In genomic region chr2:135732561-135732960, GRCh38 we compare ENCODE assay signal across 24 cellular contexts. TPM values are rescaled to one million over a fixed set of nuclear protein-coding genes. Genes with fewer than 3 reads are reported as not detected.
A peak's percentile ranks its signal among the peaks of the same experiment; 100 is the strongest.
DNase-seq lines count a peak whose midpoint lies in the region; ATAC-seq, FAIRE-seq and TF ChIP-seq lines count a peak whose summit lies in the region.
"Had no signal": no experiment of that assay in that cellular context is flagged by ENCODE, and none has a peak within 500 bp of the region (broad histone marks: within the 10 kb centered on the region; RNA-seq: fewer than 3 reads in every experiment).

No MANE protein-coding gene starts in this region.

- peak overlapping the region; percentile 72 for H2AFZ ChIP-seq in H1 (ENCODE audit: low read length)

- no peaks in the 10 kb centered on the region for H3K79me2 ChIP-seq in H1 (ENCODE audit: control insufficient read depth in 1 of 2, insufficient read depth in 2 of 2, low read length in 2 of 2)

- H3K23me2 ChIP-seq in H1 (ENCODE audit: low read depth, low read length), result no peaks in the 10 kb centered on the region

- no peak overlapping the region for H2BK12ac ChIP-seq in H1 (ENCODE audit: low read depth, low read length)

- DNase-seq in H1 (ENCODE audit: low read depth in 1 of 2, low spot score in 2 of 2) (no peak), NCI-H524 treated with DMSO at 0.1 percent for 48 hours (lab: John Stamatoyannopoulos, UW) (no peak), heart left ventricle (no peak)
- no peak for DNase-seq in stimulated activated naive CD8-positive, alpha-beta T cell treated with anti-CD3 and anti-CD28 coated beads, Interleukin-15, Interleukin-2, amounts not matched to agents 100 U/mL and 50 U/mL, for 24 hours
- DNase-seq in stimulated activated CD4-positive, alpha-beta T cell treated with anti-CD3 and anti-CD28 coated beads, Interleukin-4, amount 100 ng/mL, for 4 hours, result no peak
- DNase-seq: C1 segment of cervical spinal cord; Caco-2; CD4-positive, alpha-beta memory T cell; EL; GDM1; NCI-H1105 treated with DMSO at 0.1 percent for 48 hours; NCI-H146; NCI-H1930; NCI-H2107; NCI-H524; NCI-H774; SIG-M5 had no signal

- H4K91ac ChIP-seq in H1 (replicated peaks; ENCODE audit: insufficient read length, low read length), result no peak overlapping the region

- no peak for TF ChIP-seq RAD21 in H1 (IDR thresholded peaks at IDR 0.05 in 1 of 2, conservative IDR thresholded peaks at IDR 0.05 in 1 of 2; ENCODE audit: low read depth in 2 of 2, low read length in 2 of 2)

- no peak overlapping the region for H2BK20ac ChIP-seq in H1 (ENCODE audit: low read length)

- H3K4me2 ChIP-seq in H1 (ENCODE audit: insufficient read depth in 1 of 2, low read depth in 2 of 2, low read length in 2 of 2), result no peak overlapping the region

- TF ChIP-seq POLR2A in H1 (IDR thresholded peaks at IDR 0.05; ENCODE audit: control extremely low read depth in 1 of 2, low read depth in 2 of 2, low read length in 2 of 2) (no peak), heart left ventricle (IDR thresholded peaks at IDR 0.05) (no peak)

- H3K27me3 Mint-ChIP-seq in activated naive CD8-positive, alpha-beta T cell, result no peaks in the 10 kb centered on the region
- H3K27me3 Mint-ChIP-seq: CD4-positive, alpha-beta memory T cell had no signal

- H2BK15ac ChIP-seq in H1 (ENCODE audit: low read length), result no peak overlapping the region

- ATAC-seq in stimulated activated naive CD8-positive, alpha-beta T cell treated with anti-CD3 and anti-CD28 coated beads, Interleukin-15, Interleukin-2, amounts not matched to agents 100 U/mL and 50 U/mL, for 24 hours, result peak; percentile 69
- ATAC-seq in GM19455 (IDR thresholded peaks at IDR 0.05; ENCODE audit: unreplicated experiment) (no peak), heart left ventricle (no peak)
- ATAC-seq: GM12878 had no signal

- no peak overlapping the region for H4K8ac ChIP-seq in H1 (ENCODE audit: extremely low read depth, insufficient read depth, low read length)

- H3K4me1 ChIP-seq in H1 (replicated peaks in 1 of 4; ENCODE audit: control insufficient read depth in 3 of 4, insufficient read depth in 4 of 4, low read length in 3 of 4), result no peaks in the 10 kb centered on the region
- no peaks in the 10 kb centered on the region for H3K4me1 ChIP-seq in heart left ventricle
- H3K4me1 ChIP-seq: Caco-2 had no signal

- no peaks in the 10 kb centered on the region for H3K9me3 Mint-ChIP-seq in activated naive CD8-positive, alpha-beta T cell (ENCODE audit: low read depth)

- H3K36me3 Mint-ChIP-seq in activated naive CD8-positive, alpha-beta T cell, result no peaks in the 10 kb centered on the region
- H3K36me3 Mint-ChIP-seq: CD4-positive, alpha-beta memory T cell had no signal

- H2BK120ac ChIP-seq in H1 (replicated peaks; ENCODE audit: low read depth, low read length), result no peak overlapping the region

- POLR2A ChIA-PET in H1 (lab: Charles Lee; ENCODE audit: partially characterized antibody), result no interaction called here

- H2BK5ac ChIP-seq in H1 (ENCODE audit: low read depth, low read length), result no peak overlapping the region

- 94% methylated on average over 5 of the region's 5 CpGs; no CpG with 5 or more reads in 1 of the 2 experiments for WGBS in H1 (ENCODE audit: extremely low coverage in 1 of 2, insufficient coverage in 1 of 2, insufficient read length in 1 of 2, insufficient replicate concordance in 2 of 2, low coverage in 1 of 2, low lambda C conversion rate in 2 of 2, missing lambda C conversion rate in 1 of 2), 2 experiments
- WGBS in heart left ventricle, 4 donors, result 92 to 96% (median 94%) methylated on average over 5 of the region's 5 CpGs

- no peak overlapping the region for H3K4ac ChIP-seq in H1 (replicated peaks; ENCODE audit: insufficient read length, low read depth, low read length)

- H3K4me3 ChIP-seq in H1 (ENCODE audit: extremely low read depth in 1 of 4, insufficient read depth in 2 of 4, low read depth in 3 of 4, low read length in 4 of 4) (no peak overlapping the region), heart left ventricle (no peak overlapping the region)
- H3K4me3 ChIP-seq: GM12878 had no signal

- H3K9ac ChIP-seq in H1 (replicated peaks in 1 of 4; ENCODE audit: extremely low read depth in 1 of 4, low read depth in 3 of 4, low read length in 3 of 4), result no peak overlapping the region

- no peak for TF ChIP-seq CTCF in H1 (IDR thresholded peaks at IDR 0.05; ENCODE audit: control extremely low read depth in 1 of 3, insufficient read depth in 1 of 3, low read depth in 1 of 3, low read length in 3 of 3)
- TF ChIP-seq CTCF in heart left ventricle (IDR thresholded peaks at IDR 0.05), result no peak

- no peak overlapping the region for H3K14ac ChIP-seq in H1 (ENCODE audit: insufficient read length)

- no peak overlapping the region for H3K18ac ChIP-seq in H1 (ENCODE audit: extremely low read depth, low read length)

- H3K56ac ChIP-seq in H1 (replicated peaks; ENCODE audit: insufficient read length, low read depth, low read length), result no peak overlapping the region

- CTCF ChIA-PET in H1 (lab: Charles Lee; ENCODE audit: partially characterized antibody), result interaction anchor here (0.7 kb wide), 1 partner anchor 8 kb away, joined by 4 read pairs; the partner anchor contains the start of gene UBXN4

- intact Hi-C loops in heart left ventricle (cut with DNase I), result no loop called here

- no peak overlapping the region for H3K23ac ChIP-seq in H1 (ENCODE audit: insufficient read length)

- no peaks in the 10 kb centered on the region for H3K79me1 ChIP-seq in H1 (ENCODE audit: low read depth, low read length)

- H3K4me3 Mint-ChIP-seq in activated naive CD8-positive, alpha-beta T cell, result peak overlapping the region; percentile 0
- H3K4me3 Mint-ChIP-seq: CD4-positive, alpha-beta memory T cell had no signal

- no peak for FAIRE-seq in H1 (lab: Jason Lieb, UNC)
- FAIRE-seq: GM12878, H54, RCC 7860 had no signal

- no peak for TF ChIP-seq EP300 in H1 (IDR thresholded peaks at IDR 0.05; ENCODE audit: borderline replicate concordance in 1 of 2, low read depth in 2 of 2, low read length in 2 of 2)

- H4K5ac ChIP-seq in H1 (ENCODE audit: insufficient read length, low read depth, low read length), result no peak overlapping the region

- H3K27ac ChIP-seq in KOPT-K1 (ENCODE audit: low read depth, low read length, poor library complexity, severe bottlenecking) (peak overlapping the region; percentile 29), H1 (ENCODE audit: low read depth, low read length) (no peak overlapping the region), heart left ventricle (no peak overlapping the region)
- H3K27ac ChIP-seq: HL-60 had no signal

- no peaks in the 10 kb centered on the region for H4K20me1 ChIP-seq in H1 (replicated peaks in 1 of 2; ENCODE audit: control insufficient read depth in 1 of 2, insufficient read depth in 2 of 2, low read length in 2 of 2)

- no peaks in the 10 kb centered on the region for H3K36me3 ChIP-seq in KOPT-K1 (ENCODE audit: insufficient read depth, low read length)
- no peaks in the 10 kb centered on the region for H3K36me3 ChIP-seq in H1 (ENCODE audit: control insufficient read depth in 2 of 4, insufficient read depth in 4 of 4, low read length in 3 of 4)
- no peaks in the 10 kb centered on the region for H3K36me3 ChIP-seq in heart left ventricle

- no peak overlapping the region for H2AK5ac ChIP-seq in H1 (ENCODE audit: low read depth, low read length)

- H3K4me1 Mint-ChIP-seq in activated naive CD8-positive, alpha-beta T cell (ENCODE audit: low read depth), result peaks cover 23% of the 10 kb centered on the region
- H3K4me1 Mint-ChIP-seq: CD4-positive, alpha-beta memory T cell had no signal

- H3K27me3 ChIP-seq in H1 (replicated peaks in 1 of 4; ENCODE audit: control insufficient read depth in 3 of 4, extremely low read depth in 1 of 4, insufficient read depth in 3 of 4, low read length in 3 of 4) (no peaks in the 10 kb centered on the region), heart left ventricle (no peaks in the 10 kb centered on the region)

- H3K9me3 ChIP-seq in KOPT-K1 (ENCODE audit: insufficient read depth, low read length, poor library complexity, severe bottlenecking) (no peaks in the 10 kb centered on the region), H1 (ENCODE audit: insufficient read depth in 2 of 2, low read depth in 1 of 2, low read length in 1 of 2) (no peaks in the 10 kb centered on the region; a peak in 1 of 4 replicates), heart left ventricle (no peaks in the 10 kb centered on the region)
- H3K9me3 ChIP-seq: Caco-2 had no signal

- H3K27ac Mint-ChIP-seq in activated naive CD8-positive, alpha-beta T cell, result peak overlapping the region; percentile 25
- H3K27ac Mint-ChIP-seq: CD4-positive, alpha-beta memory T cell had no signal

TF ChIP-seq in H1, 55 proteins besides CTCF, POLR2A, EP300 and RAD21 (continues in another document):
- no peak for TF ChIP-seq CHD2 (IDR thresholded peaks at IDR 0.05; ENCODE audit: low read length)
- no peak for TF ChIP-seq GABPA (IDR thresholded peaks at IDR 0.05; ENCODE audit: borderline replicate concordance, insufficient read depth, low read length)
- TF ChIP-seq TEAD4 (IDR thresholded peaks at IDR 0.05; ENCODE audit: low read depth, low read length), result no peak
- no peak for TF ChIP-seq CREB1 (IDR thresholded peaks at IDR 0.05)
- no peak for TF ChIP-seq BCL11A (IDR thresholded peaks at IDR 0.05; ENCODE audit: low read depth in 2 of 2, low read length in 2 of 2)
- no peak for TF ChIP-seq JUND (IDR thresholded peaks at IDR 0.05; ENCODE audit: low read length)
- no peak for TF ChIP-seq SIN3A (conservative IDR thresholded peaks at IDR 0.05 in 1 of 2, IDR thresholded peaks at IDR 0.05 in 1 of 2; ENCODE audit: low read depth in 1 of 2, low read length in 2 of 2)

RNA-seq across cellular contexts. Expression of gene UBXN4, which starts 9.1 kb away (rescaled TPM):
- 64.2 and 66.0 TPM in 2 replicates for total RNA-seq in H1 (2021; fragmentation: NEBNext Ultra II Directional; extraction: Animal tissue kit (Norgen Biotek cat#: 25700))
- polyA plus RNA-seq in H1 (2011; rRNA removed), result 13.6 and 20.1 TPM in 2 replicates
- polyA plus RNA-seq in H1 (2011; cell fraction: cytosol; rRNA removed), result 29.8 TPM
- polyA plus RNA-seq in H1 (2011; cell fraction: nucleus; rRNA removed), result 20.7 TPM
- 34.5 to 48.3 TPM (median 35.8 TPM) in 4 replicates for polyA plus RNA-seq in H1 (2012, experiment 1 of 2)
- 3.0 TPM for polyA plus RNA-seq in H1 (2012, experiment 2 of 2)
- polyA plus RNA-seq in H1 (2013, experiment 1 of 2), result 56.1 TPM
- polyA plus RNA-seq in H1 (2013, experiment 2 of 2), result 56.4 TPM
- 24.5 and 54.0 TPM in 2 replicates for polyA minus RNA-seq in H1 (2011; rRNA and poly(A)+ RNA removed)
- polyA minus RNA-seq in H1 (2011; cell fraction: cytosol; rRNA and poly(A)+ RNA removed), result 43.7 TPM
- 66.6 TPM for polyA minus RNA-seq in H1 (2011; cell fraction: nucleus; rRNA and poly(A)+ RNA removed)
- 10 to 100 TPM; 30.9 to 90.5 (median 57.0) TPM for total RNA-seq in heart left ventricle
- 10 to 100 TPM; 28.2 to 43.3 TPM for polyA plus RNA-seq in heart left ventricle
